Comparison of ENCODE assay signal across 20 cellular contexts in genomic region chr5:10124287-10124686, GRCh38.
DNase-seq lines count a peak whose midpoint lies in the region; TF ChIP-seq lines count a peak whose summit lies in the region.
"Had no signal": no experiment of that assay in that cellular context is flagged by ENCODE, and none has a peak within 500 bp of the region (broad histone marks: within the 10 kb centered on the region; RNA-seq: fewer than 3 reads in every experiment).

No MANE protein-coding gene starts in this region.

- H3K4me1 ChIP-seq in sigmoid colon (peaks cover 0 to 21% (median 3%) of the 10 kb centered on the region in 4 donors), spleen (no peaks in the 10 kb centered on the region)
- H3K4me1 ChIP-seq: BLaER1 treated with 17β-estradiol and CSF1 and Interleukin-3, amounts not matched to agents 10 nM and 100 nM; HAP-1; lower lobe of right lung; parathyroid adenoma had no signal

- H3K27ac ChIP-seq in caudate nucleus (ENCODE audit: low read depth, low read length) (peak overlapping the region; percentile 94), sigmoid colon (peak overlapping the region in 3 of 4 donors; percentile 40 to 53 (median 50)), spleen (no peak overlapping the region)
- H3K27ac ChIP-seq: 22Rv1; BLaER1 treated with 17β-estradiol and CSF1 and Interleukin-3, amounts not matched to agents 10 nM and 100 nM; lower lobe of right lung; parathyroid adenoma had no signal

- no peak for TF ChIP-seq CTCF in sigmoid colon (IDR thresholded peaks at IDR 0.05)
- no peak for TF ChIP-seq CTCF in spleen (IDR thresholded peaks at IDR 0.05 in 8 of 11, conservative IDR thresholded peaks at IDR 0.05 in 3 of 11)

- no peak for TF ChIP-seq POLR2A in sigmoid colon (IDR thresholded peaks at IDR 0.05)
- TF ChIP-seq POLR2A in spleen (IDR thresholded peaks at IDR 0.05): no peak

- H3K4me3 ChIP-seq in sigmoid colon (no peak overlapping the region), spleen (no peak overlapping the region)
- H3K4me3 ChIP-seq: BLaER1 treated with 17β-estradiol and CSF1 and Interleukin-3, amounts not matched to agents 10 nM and 100 nM; GM12878; HAP-1; lower lobe of right lung had no signal

- H3K27me3 ChIP-seq in sigmoid colon: no peaks in the 10 kb centered on the region
- H3K27me3 ChIP-seq in spleen (replicated peaks in 1 of 7): no peaks in the 10 kb centered on the region
- H3K27me3 ChIP-seq: BLaER1 treated with 17β-estradiol and CSF1 and Interleukin-3, amounts not matched to agents 10 nM and 100 nM had no signal

- peak; percentile 31 for DNase-seq in NCI-H1092 treated with DMSO at 0.1 percent for 48 hours (lab: John Stamatoyannopoulos, UW)
- DNase-seq in NCI-H1092 (lab: John Stamatoyannopoulos, UW): no peak
- peak in 60 of 61 donors; percentile 15 to 97 (median 89) for DNase-seq in caudate nucleus (lab: John Stamatoyannopoulos, UW)
- DNase-seq in hippocampal formation (lab: John Stamatoyannopoulos, UW): peak; percentile 94 to 97
- peak; percentile 81 for DNase-seq in sigmoid colon
- no peak for DNase-seq in islet precursor cell
- DNase-seq in DMS79 (lab: John Stamatoyannopoulos, UW): no peak
- DNase-seq in spleen: no peak
- DNase-seq: foreskin melanocyte, GDM1, Kasumi-1, lower lobe of right lung, NCI-H1105 treated with DMSO at 0.1 percent for 48 hours, NCI-H2171, NCI-H748 treated with DMSO at 0.1 percent for 48 hours had no signal

- TF ChIP-seq EP300 in sigmoid colon (IDR thresholded peaks at IDR 0.05): no peak

- H3K9me3 ChIP-seq in sigmoid colon (no peaks in the 10 kb centered on the region), spleen (peaks cover 0 to under 1% (median 0%) of the 10 kb centered on the region in 8 donors)
- H3K9me3 ChIP-seq: BLaER1 treated with 17β-estradiol and CSF1 and Interleukin-3, amounts not matched to agents 10 nM and 100 nM; HAP-1; lower lobe of right lung had no signal

- intact Hi-C loops in sigmoid colon (cut with DNase I) (no loop called here), spleen (cut with DNase I; ENCODE audit: low total_unique reads) (no loop called here)

- 90 to 92% methylated on average over 9 of the region's 9 CpGs for WGBS in sigmoid colon, 2 donors
- WGBS in spleen, 5 donors: 85 to 91% (median 88%) methylated on average over 9 of the region's 9 CpGs

- H3K36me3 ChIP-seq in sigmoid colon (no peaks in the 10 kb centered on the region), spleen (no peaks in the 10 kb centered on the region)
- H3K36me3 ChIP-seq: BLaER1 treated with 17β-estradiol and CSF1 and Interleukin-3, amounts not matched to agents 10 nM and 100 nM; HAP-1; lower lobe of right lung had no signal

Comparison
In these comparisons a context has a peak if more than half of its experiments do, and no peak if none do; other contexts are left out.
1. DNase-seq: peak in NCI-H1092 treated with DMSO at 0.1 percent for 48 hours (single experiment), caudate nucleus (60 of 61), hippocampal formation (2 of 2) and sigmoid colon (single experiment); none in NCI-H1092 (single experiment), islet precursor cell (single experiment), DMS79 (single experiment) and spleen (single experiment).
2. H3K27ac ChIP-seq: peak in caudate nucleus (single experiment) and sigmoid colon (3 of 4); none in spleen (0 of 8).